ENCODE assay signal across 11 cellular contexts in genomic region chr3:32304510-32304909, GRCh38.
DNase-seq lines count a peak whose midpoint lies in the region; ATAC-seq and TF ChIP-seq lines count a peak whose summit lies in the region.
"Had no signal": no experiment of that assay in that cellular context is flagged by ENCODE, and none has a peak within 500 bp of the region (broad histone marks: within the 10 kb centered on the region; RNA-seq: fewer than 3 reads in every experiment).

No MANE protein-coding gene starts in this region.

- H3K9me3 Mint-ChIP-seq in activated T-cell treated with anti-CD3 and anti-CD28 coated beads, Interleukin-2, amount 50 U/mL, for 72 hours, result peaks cover 0 to 2% of the 10 kb centered on the region in 2 donors

- H3K4me2 ChIP-seq in hepatocyte (peak overlapping the region; percentile 30), MM.1S (ENCODE audit: low read depth, low read length) (no peak overlapping the region)

- peaks cover 0 to 3% of the 10 kb centered on the region in 2 donors for H3K36me3 Mint-ChIP-seq in activated T-cell treated with anti-CD3 and anti-CD28 coated beads, Interleukin-2, amount 50 U/mL, for 72 hours (ENCODE audit: insufficient read depth in 2 of 2)

- no peaks in the 10 kb centered on the region for H3K27me3 Mint-ChIP-seq in activated T-cell treated with anti-CD3 and anti-CD28 coated beads, Interleukin-2, amount 50 U/mL, for 72 hours (ENCODE audit: low read depth)

- H3K27ac ChIP-seq in hepatocyte (peak overlapping the region; percentile 60), spleen (peak overlapping the region in 5 of 8 donors; percentile 48 to 73 (median 69)), MM.1S (ENCODE audit: low read length) (no peak overlapping the region)

- H3K4me3 ChIP-seq in hepatocyte, result no peak overlapping the region
- H3K4me3 ChIP-seq in spleen, result no peak overlapping the region
- H3K4me3 ChIP-seq in MM.1S (ENCODE audit: low read length), result no peak overlapping the region

- WGBS in hepatocyte (ENCODE audit: low lambda C conversion rate, missing lambda C conversion rate), result 27% methylated on average over 1 of the region's 1 CpG
- whole genome bisulfite sequencing in spleen, 5 donors, result 82 to 98% (median 90%) methylated on average over 1 of the region's 1 CpG

- H3K9me3 ChIP-seq in hepatocyte (ENCODE audit: low read depth) (no peaks in the 10 kb centered on the region), spleen (no peaks in the 10 kb centered on the region), MM.1S (replicated peaks; ENCODE audit: insufficient read depth, low read length) (no peaks in the 10 kb centered on the region)

- no peaks in the 10 kb centered on the region for H3K9me2 ChIP-seq in hepatocyte (replicated peaks; ENCODE audit: insufficient read depth)
- H3K9me2 ChIP-seq in MM.1S (replicated peaks; ENCODE audit: insufficient read depth, low read length), result no peaks in the 10 kb centered on the region

- TF ChIP-seq POLR2A in spleen (IDR thresholded peaks at IDR 0.05), result no peak

- H3K27me3 ChIP-seq in hepatocyte, result no peaks in the 10 kb centered on the region
- H3K27me3 ChIP-seq in spleen (replicated peaks in 1 of 7), result no peaks in the 10 kb centered on the region
- H3K27me3 ChIP-seq in MM.1S (replicated peaks; ENCODE audit: insufficient read depth, low read length), result no peaks in the 10 kb centered on the region

- H3K79me2 ChIP-seq in hepatocyte (peaks cover 25% of the 10 kb centered on the region), MM.1S (ENCODE audit: low read length) (no peaks in the 10 kb centered on the region)

- H4K20me1 ChIP-seq in hepatocyte (ENCODE audit: insufficient read depth, poor library complexity, severe bottlenecking), result no peaks in the 10 kb centered on the region
- no peaks in the 10 kb centered on the region for H4K20me1 ChIP-seq in MM.1S (ENCODE audit: insufficient read depth, low read length)

- H3F3A ChIP-seq in MM.1S (ENCODE audit: insufficient read depth, low read length), result no peaks in the 10 kb centered on the region

- H3K9ac ChIP-seq in MM.1S (ENCODE audit: low read length), result no peak overlapping the region

- TF ChIP-seq CTCF in hepatocyte (IDR thresholded peaks at IDR 0.05; ENCODE audit: poor library complexity) (no peak), spleen (IDR thresholded peaks at IDR 0.05 in 8 of 11, conservative IDR thresholded peaks at IDR 0.05 in 3 of 11) (no peak), MM.1S (IDR thresholded peaks at IDR 0.05; ENCODE audit: low read length) (no peak)

- peaks cover 59% of the 10 kb centered on the region for H3K4me1 Mint-ChIP-seq in activated T-cell treated with anti-CD3 and anti-CD28 coated beads, Interleukin-2, amount 50 U/mL, for 72 hours (ENCODE audit: low read depth)

- no peak for DNase-seq in activated T-cell treated with anti-CD3 and anti-CD28 coated beads, Interleukin-2, amount 50 U/mL, for 72 hours
- DNase-seq in activated T-cell treated with anti-CD3 and anti-CD28 coated beads for 4 hours (no peak), NCI-H345 treated with DMSO at 0.1 percent for 48 hours (lab: John Stamatoyannopoulos, UW; ENCODE audit: unreplicated experiment) (peak; percentile 42), hepatocyte (ENCODE audit: low spot score) (no peak), spleen (no peak), MM.1S (no peak)
- DNase-seq: hypothalamus, mesendoderm, NCI-H2227 treated with DMSO at 0.1 percent for 48 hours had no signal

- H3K36me3 ChIP-seq in hepatocyte (replicated peaks; ENCODE audit: insufficient read depth, low read depth) (no peaks in the 10 kb centered on the region), spleen (no peaks in the 10 kb centered on the region), MM.1S (replicated peaks; ENCODE audit: insufficient read depth, low read length) (no peaks in the 10 kb centered on the region)

- H2AFZ ChIP-seq in hepatocyte (no peak overlapping the region), MM.1S (ENCODE audit: low read length) (no peak overlapping the region)

- H3K27ac Mint-ChIP-seq in activated T-cell treated with anti-CD3 and anti-CD28 coated beads, Interleukin-2, amount 50 U/mL, for 72 hours, result peak overlapping the region; percentile 44

- H3K4me3 Mint-ChIP-seq in activated T-cell treated with anti-CD3 and anti-CD28 coated beads, Interleukin-2, amount 50 U/mL, for 72 hours, result peak overlapping the region in 1 of 2 donors; percentile 42

- ATAC-seq in activated T-cell treated with anti-CD3 and anti-CD28 coated beads, Interleukin-2, amount 50 U/mL, for 72 hours (replicated peaks in 1 of 2), result no peak
- ATAC-seq in GM21529 (IDR thresholded peaks at IDR 0.05; ENCODE audit: unreplicated experiment), result no peak
- no peak for ATAC-seq in esophagus mucosa

- intact Hi-C loops in spleen (cut with DNase I; ENCODE audit: low total_unique reads), result loop anchor here (10.0 kb wide), 1 partner anchor 360 kb away; no protein-coding TSS in a partner anchor

- H3K4me1 ChIP-seq in hepatocyte (ENCODE audit: insufficient read depth) (peaks cover 35% of the 10 kb centered on the region), spleen (peaks cover 0 to 22% (median 1%) of the 10 kb centered on the region in 6 donors), MM.1S (ENCODE audit: low read length) (no peaks in the 10 kb centered on the region)
